In genomic region chr7:36152756-36153570, GRCh38 we compare ENCODE assay signal across 8 cellular contexts. TPM values are rescaled to one million over a fixed set of nuclear protein-coding genes. Genes with fewer than 3 reads are reported as not detected.
DNase-seq lines count a peak whose midpoint lies in the region; ATAC-seq and TF ChIP-seq lines count a peak whose summit lies in the region.

Gene EEPD1 (plus strand): TSS chr7:36153254. CDS start chr7:36154325, 1,071 bp downstream.

- H3K9me2 ChIP-seq in MM.1S (replicated peaks; ENCODE audit: insufficient read depth, low read length) (no peaks in the 10 kb centered on the region), neural cell (ENCODE audit: insufficient read depth, low read length) (no peaks in the 10 kb centered on the region)

- H2AFZ ChIP-seq in MM.1S (ENCODE audit: low read length) (peak within 1 kb of the TSS; percentile 96), neural cell (ENCODE audit: low read depth, low read length) (peak within 1 kb of the TSS; percentile 24)

- peak within 1 kb of the TSS; percentile 88 for H3K4me3 ChIP-seq in MM.1S (ENCODE audit: low read length)
- peak within 1 kb of the TSS; percentile 73 for H3K4me3 ChIP-seq in fibroblast of villous mesenchyme (ENCODE audit: low read depth, low read length)
- H3K4me3 ChIP-seq in neural cell (ENCODE audit: low read length), result peak within 1 kb of the TSS; percentile 70

- H3K27me3 Mint-ChIP-seq in stimulated activated naive CD8-positive, alpha-beta T cell treated with anti-CD3 and anti-CD28 coated beads, Interleukin-15, amount 100 ng/mL, for 72 hours, result peaks cover 8% of the 10 kb centered on the region

- peak; percentile 99 for DNase-seq in HCEC 1CT
- peak; percentile 98 for DNase-seq in MM.1S
- DNase-seq in SIG-M5 treated with dmso at 0.1 percent for 504 hours (lab: John Stamatoyannopoulos, UW; ENCODE audit: unreplicated experiment), result peak; percentile 97
- DNase-seq in activated gamma-delta T cell treated with Interleukin-2 at 50 U/mL for 16 hours, result peak; percentile 100
- DNase-seq in fibroblast of villous mesenchyme (ENCODE audit: low read depth), result peak; percentile 100
- peak; percentile 100 for DNase-seq in stimulated activated naive CD8-positive, alpha-beta T cell treated with anti-CD3 and anti-CD28 coated beads, Interleukin-15, amount 100 ng/mL, for 72 hours

- TF ChIP-seq CTCF in MM.1S (IDR thresholded peaks at IDR 0.05; ENCODE audit: low read length) (no peak), fibroblast of villous mesenchyme (IDR thresholded peaks at IDR 0.05; ENCODE audit: insufficient read depth, low read depth, low read length) (no peak), neural cell (IDR thresholded peaks at IDR 0.05; ENCODE audit: poor library complexity, severe bottlenecking) (no peak)

- peak; percentile 52 for TF ChIP-seq RAD21 in neural cell (conservative IDR thresholded peaks at IDR 0.05)

- TF ChIP-seq EP300 in neural cell (conservative IDR thresholded peaks at IDR 0.05; ENCODE audit: poor library complexity, severe bottlenecking), result peak; percentile 51

- H3K79me2 ChIP-seq in MM.1S (ENCODE audit: low read length) (no peaks in the 10 kb centered on the region), neural cell (replicated peaks; ENCODE audit: insufficient read depth, low read length) (no peaks in the 10 kb centered on the region)

- peaks cover 0 to 7% of the 10 kb centered on the region in 2 donors for H3K9me3 Mint-ChIP-seq in stimulated activated naive CD8-positive, alpha-beta T cell treated with anti-CD3 and anti-CD28 coated beads, Interleukin-15, amount 100 ng/mL, for 72 hours

- H3K4me1 ChIP-seq in ES-I3 (ENCODE audit: insufficient read depth, low read length), result 0 out of 2 replicates have a peak, but pooled peaks cover 4% of the 10 kb centered on the region
- peaks cover 7% of the 10 kb centered on the region; the same call in 1 of the 2 replicates for H3K4me1 ChIP-seq in MM.1S (ENCODE audit: low read length)

- H3K27ac Mint-ChIP-seq in stimulated activated naive CD8-positive, alpha-beta T cell treated with anti-CD3 and anti-CD28 coated beads, Interleukin-15, amount 100 ng/mL, for 72 hours, result no peak within 1 kb of the TSS

- H3K36me3 ChIP-seq in ES-I3 (ENCODE audit: insufficient read depth, low read length), result no peaks in the 10 kb centered on the region
- H3K36me3 ChIP-seq in MM.1S (replicated peaks; ENCODE audit: insufficient read depth, low read length), result no peaks in the 10 kb centered on the region
- H3K36me3 ChIP-seq in neural cell (ENCODE audit: insufficient read depth, low read length), result no peaks in the 10 kb centered on the region

- H3F3A ChIP-seq in MM.1S (ENCODE audit: insufficient read depth, low read length) (no peaks in the 10 kb centered on the region), neural cell (ENCODE audit: insufficient read depth, low read length, poor library complexity, severe bottlenecking) (no peaks in the 10 kb centered on the region)

- H3K9me3 ChIP-seq in ES-I3 (ENCODE audit: control insufficient read depth, insufficient read depth, low read length) (no peaks in the 10 kb centered on the region), MM.1S (replicated peaks; ENCODE audit: insufficient read depth, low read length) (no peaks in the 10 kb centered on the region), neural cell (ENCODE audit: low read length) (no peaks in the 10 kb centered on the region)

- peak; percentile 94 for ATAC-seq in stimulated activated naive CD8-positive, alpha-beta T cell treated with anti-CD3 and anti-CD28 coated beads, Interleukin-15, amount 100 ng/mL, for 72 hours

- no peaks in the 10 kb centered on the region for H3K27me3 ChIP-seq in MM.1S (replicated peaks; ENCODE audit: insufficient read depth, low read length)
- no peaks in the 10 kb centered on the region for H3K27me3 ChIP-seq in neural cell (ENCODE audit: insufficient read depth, low read depth, low read length)

- H3K4me3 Mint-ChIP-seq in stimulated activated naive CD8-positive, alpha-beta T cell treated with anti-CD3 and anti-CD28 coated beads, Interleukin-15, amount 100 ng/mL, for 72 hours, result peak within 1 kb of the TSS; percentile 77 to 85

- H3K27ac ChIP-seq in MM.1S (ENCODE audit: low read length) (no peak within 1 kb of the TSS), neural cell (ENCODE audit: low read length) (no peak within 1 kb of the TSS)

- H3K4me1 Mint-ChIP-seq in stimulated activated naive CD8-positive, alpha-beta T cell treated with anti-CD3 and anti-CD28 coated beads, Interleukin-15, amount 100 ng/mL, for 72 hours, result peaks cover 33% of the 10 kb centered on the region

- H4K20me1 ChIP-seq in MM.1S (ENCODE audit: insufficient read depth, low read length) (no peaks in the 10 kb centered on the region), neural cell (ENCODE audit: insufficient read depth) (no peaks in the 10 kb centered on the region)

- H3K4me2 ChIP-seq in MM.1S (ENCODE audit: low read depth, low read length), result peak within 1 kb of the TSS; percentile 99
- peak within 1 kb of the TSS; percentile 50 for H3K4me2 ChIP-seq in neural cell (ENCODE audit: low read length)

- peak within 1 kb of the TSS; percentile 78 for H3K9ac ChIP-seq in ES-I3 (ENCODE audit: low read depth, low read length)
- peak within 1 kb of the TSS; percentile 63 for H3K9ac ChIP-seq in MM.1S (ENCODE audit: low read length)
- peak within 1 kb of the TSS; percentile 59 for H3K9ac ChIP-seq in neural cell (ENCODE audit: low read length)

TF ChIP-seq in neural cell, 6 proteins besides CTCF, POLR2A, EP300 and RAD21:
- peak; percentile 81 for TF ChIP-seq MXI1 (conservative IDR thresholded peaks at IDR 0.05; ENCODE audit: poor library complexity, severe bottlenecking)
- no peak for TF ChIP-seq POLR2AphosphoS5 (IDR thresholded peaks at IDR 0.05)
- peak; percentile 63 for TF ChIP-seq SMC3 (conservative IDR thresholded peaks at IDR 0.05; ENCODE audit: poor library complexity)

RNA-seq across cellular contexts. Expression of gene EEPD1, which starts in this region (rescaled TPM):
- 5.2 and 9.3 TPM in 2 replicates for total RNA-seq in fibroblast of villous mesenchyme
- 2.5 and 4.2 TPM in 2 replicates for polyA plus RNA-seq in neural cell
- 2.4 and 2.8 TPM in 2 replicates for polyA minus RNA-seq in neural cell
